Comparison of ENCODE assay signal across 1 cellular context in genomic region chr10:99888623-99889022, GRCh38.
TF ChIP-seq lines count a peak whose summit lies in the region.

No MANE protein-coding gene starts in this region.

TF ChIP-seq in HepG2, 621 proteins besides CTCF, POLR2A, EP300 and RAD21 (continued from another document):
- TF ChIP-seq, protein P1, sequence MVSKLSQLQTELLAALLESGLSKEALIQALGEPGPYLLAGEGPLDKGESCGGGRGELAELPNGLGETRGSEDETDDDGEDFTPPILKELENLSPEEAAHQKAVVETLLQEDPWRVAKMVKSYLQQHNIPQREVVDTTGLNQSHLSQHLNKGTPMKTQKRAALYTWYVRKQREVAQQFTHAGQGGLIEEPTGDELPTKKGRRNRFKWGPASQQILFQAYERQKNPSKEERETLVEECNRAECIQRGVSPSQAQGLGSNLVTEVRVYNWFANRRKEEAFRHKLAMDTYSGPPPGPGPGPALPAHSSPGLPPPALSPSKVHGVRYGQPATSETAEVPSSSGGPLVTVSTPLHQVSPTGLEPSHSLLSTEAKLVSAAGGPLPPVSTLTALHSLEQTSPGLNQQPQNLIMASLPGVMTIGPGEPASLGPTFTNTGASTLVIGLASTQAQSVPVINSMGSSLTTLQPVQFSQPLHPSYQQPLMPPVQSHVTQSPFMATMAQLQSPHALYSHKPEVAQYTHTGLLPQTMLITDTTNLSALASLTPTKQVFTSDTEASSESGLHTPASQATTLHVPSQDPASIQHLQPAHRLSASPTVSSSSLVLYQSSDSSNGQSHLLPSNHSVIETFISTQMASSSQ (IDR thresholded peaks at IDR 0.05; ENCODE audit: low read depth): no peak
- TF ChIP-seq, protein P1 (CRISPR knock-in tag; IDR thresholded peaks at IDR 0.05; ENCODE audit: borderline replicate concordance): no peak
- TF ChIP-seq ZFP91 (CRISPR knock-in tag; IDR thresholded peaks at IDR 0.05; ENCODE audit: borderline replicate concordance): no peak
- no peak for TF ChIP-seq FOXC1 (CRISPR knock-in tag; IDR thresholded peaks at IDR 0.05; ENCODE audit: borderline replicate concordance)
- no peak for TF ChIP-seq MTF2 (CRISPR knock-in tag; IDR thresholded peaks at IDR 0.05; ENCODE audit: borderline replicate concordance)
- no peak for TF ChIP-seq NR2C2 (CRISPR knock-in tag; IDR thresholded peaks at IDR 0.05; ENCODE audit: borderline replicate concordance)
- no peak for TF ChIP-seq TBX2 (CRISPR knock-in tag; IDR thresholded peaks at IDR 0.05; ENCODE audit: borderline replicate concordance)
- TF ChIP-seq RCOR2 (CRISPR knock-in tag; IDR thresholded peaks at IDR 0.05): no peak
- TF ChIP-seq ZNF816 (CRISPR knock-in tag; IDR thresholded peaks at IDR 0.05; ENCODE audit: borderline replicate concordance): no peak
